In the genomic region with DNA sequence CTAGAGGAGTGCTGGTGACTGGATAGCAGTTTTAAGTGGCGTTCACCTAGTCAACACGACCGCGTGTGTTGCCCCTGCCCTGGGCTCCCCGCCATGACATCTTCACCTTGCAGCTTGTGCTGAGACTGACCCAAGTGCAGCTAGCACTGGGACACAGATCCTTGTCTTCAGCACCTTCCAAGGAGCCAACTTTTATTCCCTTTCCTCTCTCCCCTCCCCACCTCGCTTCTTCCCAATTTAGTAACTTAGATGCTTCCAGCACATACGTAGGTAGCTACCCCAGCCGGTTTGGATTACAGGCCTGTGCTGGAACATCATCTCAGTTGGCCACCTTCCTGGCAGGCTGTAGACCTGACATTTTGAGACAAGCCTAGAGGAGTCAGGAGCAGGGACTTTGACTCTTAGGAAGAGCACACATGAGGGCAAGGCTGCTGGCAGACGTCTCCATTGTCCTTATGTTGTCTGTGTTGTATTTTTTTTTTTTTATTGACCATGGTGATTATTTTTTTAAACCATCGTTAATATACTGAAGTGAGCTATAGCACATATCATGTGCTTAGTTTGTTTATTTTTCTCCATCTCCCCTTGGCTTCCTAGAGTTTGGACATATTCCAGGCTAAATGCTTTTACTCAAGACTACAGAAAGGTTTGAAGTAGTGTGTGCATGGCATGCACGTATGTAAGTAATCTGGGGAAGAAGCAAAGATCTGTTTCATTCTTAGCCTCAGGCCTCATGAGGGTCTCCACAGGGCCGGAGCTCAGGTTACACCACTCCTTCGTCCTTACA, we compare ENCODE assay signal across 13 cellular contexts.
A peak's percentile ranks its signal among the peaks of the same experiment; 100 is the strongest.
DNase-seq lines count a peak whose midpoint lies in the region; ATAC-seq and TF ChIP-seq lines count a peak whose summit lies in the region.
"Had no signal": no experiment of that assay in that cellular context is flagged by ENCODE, and none has a peak within 500 bp of the region (broad histone marks: within the 10 kb centered on the region; RNA-seq: fewer than 3 reads in every experiment).

No MANE protein-coding gene starts in this region.

- H3K27ac ChIP-seq in right atrium auricular region = peak overlapping the region; percentile 87 to 91
- H3K27ac ChIP-seq: neutrophil, SK-N-MC had no signal

- peak overlapping the region; percentile 38 for H3K27ac Mint-ChIP-seq in activated B cell treated with CpG ODN at 0.5 μM for 24 hours
- peak overlapping the region; percentile 42 to 79 for H3K27ac Mint-ChIP-seq in stimulated activated naive CD8-positive, alpha-beta T cell treated with anti-CD3 and anti-CD28 coated beads, Interleukin-15, amount 100 ng/mL, for 72 hours
- H3K27ac Mint-ChIP-seq: activated CD8-positive, alpha-beta T cell treated with anti-CD3 and anti-CD28 coated beads, Interleukin-2, amount 10 ng/mL, durations not matched to agents 7 days and 5 days had no signal

- H3K27me3 ChIP-seq in right atrium auricular region = no peaks in the 10 kb centered on the region
- H3K27me3 ChIP-seq: neutrophil had no signal

- H3K9me3 ChIP-seq in right atrium auricular region = no peaks in the 10 kb centered on the region
- H3K9me3 ChIP-seq: neutrophil had no signal

- H3K4me3 Mint-ChIP-seq in activated B cell treated with CpG ODN at 0.5 μM for 24 hours = no peak overlapping the region
- no peak overlapping the region for H3K4me3 Mint-ChIP-seq in stimulated activated naive CD8-positive, alpha-beta T cell treated with anti-CD3 and anti-CD28 coated beads, Interleukin-15, amount 100 ng/mL, for 72 hours
- H3K4me3 Mint-ChIP-seq: activated CD8-positive, alpha-beta T cell treated with anti-CD3 and anti-CD28 coated beads, Interleukin-2, amount 10 ng/mL, durations not matched to agents 7 days and 5 days had no signal

- H3K4me1 ChIP-seq in right atrium auricular region = peaks cover 0 to 58% of the 10 kb centered on the region in 2 donors

- intact Hi-C loops in activated B cell treated with CpG ODN at 0.5 μM for 24 hours (cut with micrococcal nuclease) = loop anchor here (5.0 kb wide), 1 partner anchor 126 kb away; a partner anchor contains a TSS

- H3K4me3 ChIP-seq in right atrium auricular region = no peak overlapping the region
- H3K4me3 ChIP-seq: SK-N-MC had no signal

- no peaks in the 10 kb centered on the region for H3K27me3 Mint-ChIP-seq in activated B cell treated with CpG ODN at 0.5 μM for 24 hours
- no peaks in the 10 kb centered on the region for H3K27me3 Mint-ChIP-seq in stimulated activated naive CD8-positive, alpha-beta T cell treated with anti-CD3 and anti-CD28 coated beads, Interleukin-15, amount 100 ng/mL, for 72 hours

- H3K9me3 Mint-ChIP-seq in activated B cell treated with CpG ODN at 0.5 μM for 24 hours = no peaks in the 10 kb centered on the region
- no peaks in the 10 kb centered on the region for H3K9me3 Mint-ChIP-seq in stimulated activated naive CD8-positive, alpha-beta T cell treated with anti-CD3 and anti-CD28 coated beads, Interleukin-15, amount 100 ng/mL, for 72 hours

- DNase-seq in EH (ENCODE audit: low read depth) (peak; percentile 1), activated B cell treated with CpG ODN at 0.5 μM for 24 hours (no peak), right atrium auricular region (ENCODE audit: low spot score) (peak; percentile 61)
- no peak for DNase-seq in stimulated activated naive CD8-positive, alpha-beta T cell treated with anti-CD3 and anti-CD28 coated beads, Interleukin-15, amount 100 ng/mL, for 72 hours
- DNase-seq: activated CD8-positive, alpha-beta T cell treated with anti-CD3 and anti-CD28 coated beads, Interleukin-2, amount 10 ng/mL, durations not matched to agents 7 days and 5 days; aorta; MV-4-11; NCI-H526 treated with DMSO at 0.1 percent for 48 hours had no signal

- H3K4me1 Mint-ChIP-seq in activated B cell treated with CpG ODN at 0.5 μM for 24 hours = peaks cover 14% of the 10 kb centered on the region
- H3K4me1 Mint-ChIP-seq in stimulated activated naive CD8-positive, alpha-beta T cell treated with anti-CD3 and anti-CD28 coated beads, Interleukin-15, amount 100 ng/mL, for 72 hours = peaks cover 17% of the 10 kb centered on the region

- peaks cover 70% of the 10 kb centered on the region for H3K36me3 Mint-ChIP-seq in activated B cell treated with CpG ODN at 0.5 μM for 24 hours (ENCODE audit: low read depth)

- POLR2A ChIA-PET in activated B cell treated with CpG ODN at 0.5 μM for 24 hours (lab: Charles Lee) = interaction anchor here (1.3 kb wide), 1 partner anchor 102 kb away, joined by 3 read pairs; no protein-coding TSS in a partner anchor

- H3K36me3 ChIP-seq in right atrium auricular region = peaks cover 29% of the 10 kb centered on the region

- ATAC-seq in activated B cell treated with CpG ODN at 0.5 μM for 24 hours (ENCODE audit: low read depth) = no peak
- ATAC-seq in stimulated activated naive CD8-positive, alpha-beta T cell treated with anti-CD3 and anti-CD28 coated beads, Interleukin-15, amount 100 ng/mL, for 72 hours = no peak
- ATAC-seq in GM19395 (IDR thresholded peaks at IDR 0.05; ENCODE audit: unreplicated experiment) = no peak
- no peak for ATAC-seq in HG02623 (IDR thresholded peaks at IDR 0.05; ENCODE audit: unreplicated experiment)
- no peak for ATAC-seq in activated CD4-positive, CD25-positive, alpha-beta regulatory T cell treated with anti-CD3 and anti-CD28 coated beads, Interleukin-2, amount 50 U/mL, for 24 hours
- ATAC-seq: activated CD8-positive, alpha-beta T cell treated with anti-CD3 and anti-CD28 coated beads, Interleukin-2, amount 10 ng/mL, durations not matched to agents 7 days and 5 days had no signal

- no peak for TF ChIP-seq CTCF in activated B cell treated with CpG ODN at 0.5 μM for 24 hours (IDR thresholded peaks at IDR 0.05)
- no peak for TF ChIP-seq CTCF in right atrium auricular region (IDR thresholded peaks at IDR 0.05)

- CTCF ChIA-PET in activated B cell treated with CpG ODN at 0.5 μM for 24 hours (lab: Charles Lee) = no interaction called here

Comparison
In these comparisons a context has a peak if more than half of its experiments do, and no peak if none do; other contexts are left out.
1. DNase-seq: peak in EH (single experiment) and right atrium auricular region (single experiment); none in activated B cell treated with CpG ODN at 0.5 μM for 24 hours (single experiment) and stimulated activated naive CD8-positive, alpha-beta T cell treated with anti-CD3 and anti-CD28 coated beads, Interleukin-15, amount 100 ng/mL, for 72 hours (0 of 2).